In genomic region chr15:92591275-92591674, GRCh38 we compare ENCODE assay signal across 20 cellular contexts.
DNase-seq lines count a peak whose midpoint lies in the region; ATAC-seq and TF ChIP-seq lines count a peak whose summit lies in the region.
"Had no signal": no experiment of that assay in that cellular context is flagged by ENCODE, and none has a peak within 500 bp of the region (broad histone marks: within the 10 kb centered on the region; RNA-seq: fewer than 3 reads in every experiment).

No MANE protein-coding gene starts in this region.

- 59% methylated on average over 5 of the region's 5 CpGs for WGBS in right cardiac atrium

- H3K27ac ChIP-seq in right cardiac atrium (ENCODE audit: low read length), result no peak overlapping the region
- H3K27ac ChIP-seq: BLaER1 had no signal

- H3K27me3 ChIP-seq in right cardiac atrium (ENCODE audit: control insufficient read depth, insufficient read depth), result no peaks in the 10 kb centered on the region
- H3K27me3 ChIP-seq: BE2C, BLaER1 had no signal

- intact Hi-C loops in Right ventricle myocardium superior (cut with DNase I), result loop anchor here (5.0 kb wide), 1 partner anchor 64 kb away; no protein-coding TSS in a partner anchor
- intact Hi-C loops in cardiac septum (cut with DNase I), result no loop called here
- intact Hi-C loops in left ventricle myocardium superior (cut with micrococcal nuclease), result no loop called here
- intact Hi-C loops in right cardiac atrium (cut with DNase I), result no loop called here
- intact Hi-C loops in sciatic nerve (cut with DNase I), result no loop called here

- TF ChIP-seq POLR2A in GM18505 (IDR thresholded peaks at IDR 0.05; ENCODE audit: borderline replicate concordance, extremely low read depth, insufficient read depth, insufficient read length), result no peak

- H3K4me1 ChIP-seq in right cardiac atrium (ENCODE audit: control insufficient read depth, insufficient read depth, low read length), result no peaks in the 10 kb centered on the region
- H3K4me1 ChIP-seq: BE2C, BLaER1 had no signal

- peak overlapping the region; percentile 44 for H3K4me3 ChIP-seq in right cardiac atrium (ENCODE audit: low read length)
- H3K4me3 ChIP-seq: BLaER1 had no signal

- ATAC-seq in Right ventricle myocardium superior (ENCODE audit: poor library complexity) (peak; percentile 76), left ventricle myocardium superior (peak; percentile 76), right cardiac atrium (no peak), sciatic nerve (no peak), GM18505 (IDR thresholded peaks at IDR 0.05; ENCODE audit: unreplicated experiment) (no peak)

- DNase-seq in Right ventricle myocardium superior (no peak), cardiac septum (ENCODE audit: low spot score) (no peak), left ventricle myocardium superior (no peak), right cardiac atrium (no peak), sciatic nerve (ENCODE audit: low spot score) (peak; percentile 2), DMS79 (lab: John Stamatoyannopoulos, UW) (no peak)
- DNase-seq: 8988T; ACHN; BE2C; C1 segment of cervical spinal cord; CD4-positive, alpha-beta memory T cell; CD4-positive, CD25-positive, alpha-beta regulatory T cell; CD8-positive, alpha-beta memory T cell; COR-L47; DMS 273 treated with DMSO at 0.1 percent for 48 hours; DMS153; DMS53; GF-D8 had no signal

- no peaks in the 10 kb centered on the region for H3K9me3 ChIP-seq in right cardiac atrium (ENCODE audit: control insufficient read depth, low read length)
- H3K9me3 ChIP-seq: BE2C, BLaER1 had no signal

Comparison
In these comparisons a context has a peak if more than half of its experiments do, and no peak if none do; other contexts are left out.
1. ATAC-seq: peak in Right ventricle myocardium superior (single experiment) and left ventricle myocardium superior (single experiment); none in right cardiac atrium (0 of 2), sciatic nerve (single experiment) and GM18505 (single experiment).